9 cellular contexts compared by ENCODE assay signal in genomic region chr2:219010162-219010756, GRCh38. TPM values are rescaled to one million over a fixed set of nuclear protein-coding genes. Genes with fewer than 3 reads are reported as not detected.
DNase-seq lines count a peak whose midpoint lies in the region; ATAC-seq and TF ChIP-seq lines count a peak whose summit lies in the region.
"Had no signal": no experiment of that assay in that cellular context is flagged by ENCODE, and none has a peak within 500 bp of the region (broad histone marks: within the 10 kb centered on the region; RNA-seq: fewer than 3 reads in every experiment).

No MANE protein-coding gene starts in this region.

- peak; percentile 45 for ATAC-seq in activated naive CD8-positive, alpha-beta T cell treated with anti-CD3 and anti-CD28 coated beads, Interleukin-2, amount 10 ng/mL, durations not matched to agents 7 days and 5 days (ENCODE audit: low read depth)
- peak; percentile 66 for ATAC-seq in stimulated activated naive CD8-positive, alpha-beta T cell treated with anti-CD3 and anti-CD28 coated beads, Interleukin-15, Interleukin-2, amounts not matched to agents 100 U/mL and 50 U/mL, for 24 hours
- ATAC-seq in HG02970 (IDR thresholded peaks at IDR 0.05; ENCODE audit: low FRiP score, unreplicated experiment): no peak

- H3K4me1 Mint-ChIP-seq in activated naive CD8-positive, alpha-beta T cell treated with anti-CD3 and anti-CD28 coated beads, Interleukin-2, amount 10 ng/mL, durations not matched to agents 7 days and 5 days: no peaks in the 10 kb centered on the region
- H3K4me1 Mint-ChIP-seq in activated naive CD8-positive, alpha-beta T cell treated with anti-CD3 and anti-CD28 coated beads for 36 hours: no peaks in the 10 kb centered on the region

- no peak overlapping the region for H3K27ac Mint-ChIP-seq in activated naive CD8-positive, alpha-beta T cell treated with anti-CD3 and anti-CD28 coated beads, Interleukin-2, amount 10 ng/mL, durations not matched to agents 7 days and 5 days
- H3K27ac Mint-ChIP-seq in activated naive CD8-positive, alpha-beta T cell treated with anti-CD3 and anti-CD28 coated beads for 36 hours: no peak overlapping the region

- no peaks in the 10 kb centered on the region for H3K9me3 ChIP-seq in colonic mucosa

- peaks cover 25% of the 10 kb centered on the region for H3K27me3 Mint-ChIP-seq in activated naive CD8-positive, alpha-beta T cell treated with anti-CD3 and anti-CD28 coated beads, Interleukin-2, amount 10 ng/mL, durations not matched to agents 7 days and 5 days
- peaks cover 43% of the 10 kb centered on the region for H3K27me3 Mint-ChIP-seq in activated naive CD8-positive, alpha-beta T cell treated with anti-CD3 and anti-CD28 coated beads for 36 hours

- no peak overlapping the region for H3K4me3 Mint-ChIP-seq in activated naive CD8-positive, alpha-beta T cell treated with anti-CD3 and anti-CD28 coated beads, Interleukin-2, amount 10 ng/mL, durations not matched to agents 7 days and 5 days
- no peak overlapping the region for H3K4me3 Mint-ChIP-seq in activated naive CD8-positive, alpha-beta T cell treated with anti-CD3 and anti-CD28 coated beads for 36 hours

- no peaks in the 10 kb centered on the region for H3K27me3 ChIP-seq in colonic mucosa

- H3K9ac ChIP-seq in colonic mucosa (ENCODE audit: low read depth in 2 of 2, low read length in 2 of 2): no peak overlapping the region

- no peaks in the 10 kb centered on the region for H3K36me3 ChIP-seq in colonic mucosa

- TF ChIP-seq CTCF in colonic mucosa (IDR thresholded peaks at IDR 0.05): peak; percentile 28

- no peaks in the 10 kb centered on the region for H3K9me3 Mint-ChIP-seq in activated naive CD8-positive, alpha-beta T cell treated with anti-CD3 and anti-CD28 coated beads, Interleukin-2, amount 10 ng/mL, durations not matched to agents 7 days and 5 days
- no peaks in the 10 kb centered on the region for H3K9me3 Mint-ChIP-seq in activated naive CD8-positive, alpha-beta T cell treated with anti-CD3 and anti-CD28 coated beads for 36 hours

- POLR2A ChIA-PET in activated naive CD8-positive, alpha-beta T cell treated with anti-CD3 and anti-CD28 coated beads, Interleukin-2, amount 10 ng/mL, durations not matched to agents 7 days and 5 days (lab: Charles Lee): interaction anchor here (0.8 kb wide), 1 partner anchor 34 kb away, joined by 13 read pairs; no protein-coding TSS in a partner anchor

- intact Hi-C loops in colonic mucosa (cut with DNase I): no loop called here

- DNase-seq in activated naive CD8-positive, alpha-beta T cell treated with anti-CD3 and anti-CD28 coated beads, Interleukin-2, amount 10 ng/mL, durations not matched to agents 7 days and 5 days: no peak
- DNase-seq in activated naive CD8-positive, alpha-beta T cell treated with anti-CD3 and anti-CD28 coated beads for 36 hours: no peak
- DNase-seq in NCI-H146 (lab: John Stamatoyannopoulos, UW): peak; percentile 40
- no peak for DNase-seq in colonic mucosa
- peak; percentile 24 for DNase-seq in stimulated activated naive CD8-positive, alpha-beta T cell treated with anti-CD3 and anti-CD28 coated beads, Interleukin-15, Interleukin-2, amounts not matched to agents 100 U/mL and 50 U/mL, for 24 hours
- DNase-seq in HCEC 1CT: no peak
- no peak for DNase-seq in activated CD4-positive, CD25-positive, alpha-beta regulatory T cell treated with anti-CD3 and anti-CD28 coated beads, Interleukin-2, amount 50 U/mL, for 72 hours

- no peak overlapping the region for H3K4me3 ChIP-seq in colonic mucosa

- H3K4me1 ChIP-seq in colonic mucosa: no peaks in the 10 kb centered on the region

- no peaks in the 10 kb centered on the region for H3K36me3 Mint-ChIP-seq in activated naive CD8-positive, alpha-beta T cell treated with anti-CD3 and anti-CD28 coated beads, Interleukin-2, amount 10 ng/mL, durations not matched to agents 7 days and 5 days
- H3K36me3 Mint-ChIP-seq in activated naive CD8-positive, alpha-beta T cell treated with anti-CD3 and anti-CD28 coated beads for 36 hours: no peaks in the 10 kb centered on the region

- no peak overlapping the region for H3K27ac ChIP-seq in colonic mucosa

RNA-seq across cellular contexts. Expression of gene CRYBA2, which starts 17.0 kb away (rescaled TPM):
- not detected for total RNA-seq in activated naive CD8-positive, alpha-beta T cell treated with anti-CD3 and anti-CD28 coated beads, Interleukin-2, amount 10 ng/mL, durations not matched to agents 7 days and 5 days
- total RNA-seq in activated naive CD8-positive, alpha-beta T cell treated with anti-CD3 and anti-CD28 coated beads for 36 hours: not detected
- total RNA-seq in colonic mucosa: 1 to 10 TPM; 3.4 to 5.5 TPM
- total RNA-seq: mononuclear cell had no signal

RNA-seq across cellular contexts. Expression of gene FEV, which starts 25.3 kb away (rescaled TPM):
- total RNA-seq in activated naive CD8-positive, alpha-beta T cell treated with anti-CD3 and anti-CD28 coated beads, Interleukin-2, amount 10 ng/mL, durations not matched to agents 7 days and 5 days: not detected
- not detected for total RNA-seq in activated naive CD8-positive, alpha-beta T cell treated with anti-CD3 and anti-CD28 coated beads for 36 hours
- 1 to 10 TPM; 2.9 to 6.5 TPM for total RNA-seq in colonic mucosa
- total RNA-seq: mononuclear cell had no signal

RNA-seq across cellular contexts. Expression of gene CFAP65, which starts 31.1 kb away (rescaled TPM):
- total RNA-seq in activated naive CD8-positive, alpha-beta T cell treated with anti-CD3 and anti-CD28 coated beads, Interleukin-2, amount 10 ng/mL, durations not matched to agents 7 days and 5 days: not detected
- total RNA-seq in activated naive CD8-positive, alpha-beta T cell treated with anti-CD3 and anti-CD28 coated beads for 36 hours: not detected
- 1 to 10 TPM in 1 of 2 donors, under 1 TPM in 1; 0.05 to 1.6 TPM for total RNA-seq in colonic mucosa

RNA-seq across cellular contexts. Expression of gene IHH, which starts 50.5 kb away (rescaled TPM):
- total RNA-seq in activated naive CD8-positive, alpha-beta T cell treated with anti-CD3 and anti-CD28 coated beads, Interleukin-2, amount 10 ng/mL, durations not matched to agents 7 days and 5 days: not detected
- total RNA-seq in activated naive CD8-positive, alpha-beta T cell treated with anti-CD3 and anti-CD28 coated beads for 36 hours: not detected
- 100 to 1,000 TPM in 1 of 2 donors, 10 to 100 TPM in 1; 82.2 to 103 TPM for total RNA-seq in colonic mucosa

RNA-seq across cellular contexts. Expression of gene CDK5R2, which starts 50.8 kb away (rescaled TPM):
- total RNA-seq in activated naive CD8-positive, alpha-beta T cell treated with anti-CD3 and anti-CD28 coated beads, Interleukin-2, amount 10 ng/mL, durations not matched to agents 7 days and 5 days: not detected
- not detected for total RNA-seq in activated naive CD8-positive, alpha-beta T cell treated with anti-CD3 and anti-CD28 coated beads for 36 hours
- under 1 TPM; 0.30 to 0.56 TPM for total RNA-seq in colonic mucosa
- total RNA-seq: mononuclear cell had no signal

Comparison
In these comparisons a context has a peak if more than half of its experiments do, and no peak if none do; other contexts are left out.
1. DNase-seq: peak in NCI-H146 (single experiment) and stimulated activated naive CD8-positive, alpha-beta T cell treated with anti-CD3 and anti-CD28 coated beads, Interleukin-15, Interleukin-2, amounts not matched to agents 100 U/mL and 50 U/mL, for 24 hours (single experiment); none in activated naive CD8-positive, alpha-beta T cell treated with anti-CD3 and anti-CD28 coated beads, Interleukin-2, amount 10 ng/mL, durations not matched to agents 7 days and 5 days (single experiment), activated naive CD8-positive, alpha-beta T cell treated with anti-CD3 and anti-CD28 coated beads for 36 hours (single experiment), colonic mucosa (single experiment), HCEC 1CT (single experiment) and activated CD4-positive, CD25-positive, alpha-beta regulatory T cell treated with anti-CD3 and anti-CD28 coated beads, Interleukin-2, amount 50 U/mL, for 72 hours (single experiment).
2. RNA of gene CRYBA2, which starts 17.0 kb away (total RNA-seq): 3.4 to 5.5 TPM in colonic mucosa; not detected in activated naive CD8-positive, alpha-beta T cell treated with anti-CD3 and anti-CD28 coated beads, Interleukin-2, amount 10 ng/mL, durations not matched to agents 7 days and 5 days and not detected in activated naive CD8-positive, alpha-beta T cell treated with anti-CD3 and anti-CD28 coated beads for 36 hours; every median in the first group is over 4 times any median in the second.